12 cellular contexts compared by ENCODE assay signal in the genomic region with DNA sequence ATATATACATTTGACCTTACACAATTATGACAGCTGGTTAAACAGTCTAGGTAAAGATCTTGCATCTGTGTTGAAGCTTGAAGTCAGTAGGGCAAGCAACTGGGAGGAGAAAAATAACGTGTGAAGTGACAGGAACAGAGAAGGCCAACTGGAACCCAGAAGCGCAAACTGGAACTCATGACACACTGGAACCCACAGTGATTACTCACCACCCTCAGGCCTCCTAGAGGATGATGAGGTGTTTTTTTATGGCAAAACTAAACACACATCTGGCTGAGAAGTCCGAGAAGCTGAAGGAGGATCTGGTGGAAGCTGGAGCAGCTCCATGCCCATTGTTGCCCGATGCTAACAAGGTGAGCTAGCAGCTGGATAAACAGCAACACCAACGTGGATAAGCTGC.
DNase-seq lines count a peak whose midpoint lies in the region.
"Had no signal": no experiment of that assay in that cellular context is flagged by ENCODE, and none has a peak within 500 bp of the region (broad histone marks: within the 10 kb centered on the region; RNA-seq: fewer than 3 reads in every experiment).

No MANE protein-coding gene starts in this region.

- DNase-seq in AG08395 (ENCODE audit: low spot score): peak; percentile 79
- peak; percentile 97 for DNase-seq in ELR (ENCODE audit: low read depth)
- DNase-seq in RPMI7951 (ENCODE audit: low read depth): peak; percentile 97
- DNase-seq in fibroblast of peridontal ligament (ENCODE audit: extremely low read depth): peak; percentile 43
- DNase-seq in dedifferentiated amniotic fluid mesenchymal stem cell (ENCODE audit: extremely low spot score): no peak
- DNase-seq in inferior parietal cortex (ENCODE audit: extremely low spot score): no peak
- no peak for DNase-seq in iPS-NIHi7 (ENCODE audit: extremely low spot score)
- DNase-seq in middle frontal gyrus (ENCODE audit: extremely low spot score, low spot score): no peak
- DNase-seq: Karpas-422; stimulated activated CD4-positive, alpha-beta T cell treated with anti-CD3 and anti-CD28 coated beads, Interleukin-4, amount 100 ng/mL, for 1 hour; stimulated activated naive CD4-positive, alpha-beta T cell treated with Interleukin-2 at 50 U/mL for 16 hours; SW 1271 had no signal

Comparison
In these comparisons a context has a peak if more than half of its experiments do, and no peak if none do; other contexts are left out.
1. DNase-seq: peak in AG08395 (single experiment), ELR (single experiment), RPMI7951 (single experiment) and fibroblast of peridontal ligament (single experiment); none in dedifferentiated amniotic fluid mesenchymal stem cell (single experiment), inferior parietal cortex (single experiment), iPS-NIHi7 (single experiment) and middle frontal gyrus (single experiment).